In the genomic region with DNA sequence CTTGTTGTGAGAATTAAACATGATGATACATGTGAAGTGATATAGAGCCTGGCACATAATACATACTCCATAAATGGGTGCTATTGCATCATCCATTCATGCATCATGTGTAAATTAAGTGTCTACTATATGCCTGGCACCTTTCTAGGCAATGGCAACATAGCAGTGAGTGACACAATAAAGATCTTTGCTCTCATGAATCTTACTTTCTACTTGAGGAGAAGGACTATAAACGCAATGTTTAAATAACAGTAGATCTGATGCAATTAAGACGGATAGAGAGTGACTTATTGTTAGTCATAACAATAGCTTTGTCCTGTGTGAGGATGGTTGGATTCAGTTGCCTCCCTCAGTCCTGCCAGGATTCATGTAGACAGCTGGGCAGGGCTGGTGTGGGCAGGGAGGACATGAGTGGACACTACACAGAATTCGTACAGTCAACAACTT, we compare ENCODE assay signal across 21 cellular contexts.
DNase-seq lines count a peak whose midpoint lies in the region; ATAC-seq and TF ChIP-seq lines count a peak whose summit lies in the region.
"Had no signal": no experiment of that assay in that cellular context is flagged by ENCODE, and none has a peak within 500 bp of the region (broad histone marks: within the 10 kb centered on the region; RNA-seq: fewer than 3 reads in every experiment).

No MANE protein-coding gene starts in this region.

- POLR2A ChIA-PET in T-cell (lab: Charles Lee) = no interaction called here

- H3K36me3 ChIP-seq in skeletal muscle satellite cell (ENCODE audit: insufficient read depth, low read length) (no peaks in the 10 kb centered on the region), neural progenitor cell (no peaks in the 10 kb centered on the region)
- H3K36me3 ChIP-seq: colonic mucosa, gastroesophageal sphincter had no signal

- no peaks in the 10 kb centered on the region for H3K4me1 Mint-ChIP-seq in activated CD4-positive, alpha-beta T cell treated with anti-CD3 and anti-CD28 coated beads, Interleukin-2, amount 10 ng/mL, durations not matched to agents 24 days and 14 days
- peaks cover 15% of the 10 kb centered on the region for H3K4me1 Mint-ChIP-seq in neural progenitor cell
- H3K4me1 Mint-ChIP-seq in T-cell = no peaks in the 10 kb centered on the region

- peak overlapping the region; percentile 21 for H3K4me2 ChIP-seq in skeletal muscle satellite cell (ENCODE audit: low read length)
- no peak overlapping the region for H3K4me2 ChIP-seq in neural progenitor cell
- H3K4me2 ChIP-seq: KMS-11 had no signal

- ATAC-seq in SK-N-SH treated with all-trans-retinoic acid at 6 μM for 48 hours (peak; percentile 23; the same call in 2 of the 3 replicates), T-cell (replicated peaks in 1 of 4) (no peak)
- ATAC-seq: gastroesophageal sphincter had no signal

- H3K27ac ChIP-seq in neural progenitor cell = no peak overlapping the region
- H3K27ac ChIP-seq: colonic mucosa, gastroesophageal sphincter, KMS-11, skin epidermis had no signal

- no peaks in the 10 kb centered on the region for H3K36me3 Mint-ChIP-seq in activated CD4-positive, alpha-beta T cell treated with anti-CD3 and anti-CD28 coated beads, Interleukin-2, amount 10 ng/mL, durations not matched to agents 24 days and 14 days (ENCODE audit: low read depth)
- H3K36me3 Mint-ChIP-seq in neural progenitor cell (no peaks in the 10 kb centered on the region), T-cell (no peaks in the 10 kb centered on the region)

- H3K27me3 ChIP-seq in skeletal muscle satellite cell (ENCODE audit: control insufficient read depth, insufficient read depth, low read length) (no peaks in the 10 kb centered on the region), neural progenitor cell (no peaks in the 10 kb centered on the region)
- H3K27me3 ChIP-seq: colonic mucosa, gastroesophageal sphincter had no signal

- H2AFZ ChIP-seq in neural progenitor cell (replicated peaks) = no peak overlapping the region

- no peak overlapping the region for H3K4me3 ChIP-seq in skeletal muscle satellite cell (ENCODE audit: low read length)
- no peak overlapping the region for H3K4me3 ChIP-seq in neural progenitor cell
- H3K4me3 ChIP-seq: colonic mucosa, gastroesophageal sphincter, lung, skin epidermis had no signal

- no peak overlapping the region for H3K4me3 Mint-ChIP-seq in activated CD4-positive, alpha-beta T cell treated with anti-CD3 and anti-CD28 coated beads, Interleukin-2, amount 10 ng/mL, durations not matched to agents 24 days and 14 days
- H3K4me3 Mint-ChIP-seq in neural progenitor cell (no peak overlapping the region), T-cell (no peak overlapping the region)
- H3K4me3 Mint-ChIP-seq: T-helper 1 cell treated with Interleukin-12 subunit alpha and Interleukin-12 subunit beta and Interleukin-4 antibody, amounts not matched to agents 30 μg/mL and 1 μg/mL, for 36 hours had no signal

- no peak overlapping the region for H3K27ac Mint-ChIP-seq in activated CD4-positive, alpha-beta T cell treated with anti-CD3 and anti-CD28 coated beads, Interleukin-2, amount 10 ng/mL, durations not matched to agents 24 days and 14 days
- H3K27ac Mint-ChIP-seq in neural progenitor cell (no peak overlapping the region), T-cell (no peak overlapping the region)
- H3K27ac Mint-ChIP-seq: T-helper 1 cell treated with Interleukin-12 subunit alpha and Interleukin-12 subunit beta and Interleukin-4 antibody, amounts not matched to agents 30 μg/mL and 1 μg/mL, for 36 hours had no signal

- peaks cover 27% of the 10 kb centered on the region for H3K4me1 ChIP-seq in skeletal muscle satellite cell (ENCODE audit: control insufficient read depth, insufficient read depth, low read length)
- peaks cover 20% of the 10 kb centered on the region for H3K4me1 ChIP-seq in neural progenitor cell
- H3K4me1 ChIP-seq: colonic mucosa had no signal

- H4K20me1 ChIP-seq in neural progenitor cell (ENCODE audit: low read depth) = no peaks in the 10 kb centered on the region

- intact Hi-C loops in activated CD4-positive, alpha-beta T cell treated with anti-CD3 and anti-CD28 coated beads, Interleukin-2, amount 10 ng/mL, durations not matched to agents 24 days and 14 days (cut with micrococcal nuclease) = no loop called here

- no peaks in the 10 kb centered on the region for H3K9me3 Mint-ChIP-seq in activated CD4-positive, alpha-beta T cell treated with anti-CD3 and anti-CD28 coated beads, Interleukin-2, amount 10 ng/mL, durations not matched to agents 24 days and 14 days
- H3K9me3 Mint-ChIP-seq in neural progenitor cell (peaks cover 13% of the 10 kb centered on the region), T-cell (peaks cover 0 to 13% (median 4%) of the 10 kb centered on the region in 3 donors)
- H3K9me3 Mint-ChIP-seq: T-helper 1 cell treated with Interleukin-12 subunit alpha and Interleukin-12 subunit beta and Interleukin-4 antibody, amounts not matched to agents 30 μg/mL and 1 μg/mL, for 36 hours had no signal

- no peaks in the 10 kb centered on the region for H3K79me2 ChIP-seq in neural progenitor cell (ENCODE audit: low read depth)

- no peak for TF ChIP-seq CTCF in neural progenitor cell (IDR thresholded peaks at IDR 0.05)

- peak; percentile 13 for DNase-seq in activated CD4-positive, alpha-beta T cell treated with anti-CD3 and anti-CD28 coated beads, Interleukin-2, amount 10 ng/mL, durations not matched to agents 24 days and 14 days
- no peak for DNase-seq in activated CD4-positive, alpha-beta T cell treated with anti-CD3 and anti-CD28 coated beads, Interleukin-2, amount 50 U/mL, for 1 hour
- DNase-seq in fibroblast of gingiva (ENCODE audit: low read depth) = peak; percentile 64
- no peak for DNase-seq in neural progenitor cell (ENCODE audit: low spot score)
- DNase-seq in T-cell = no peak
- no peak for DNase-seq in AML-193 (lab: John Stamatoyannopoulos, UW)
- DNase-seq: 8988T; activated T-cell treated with anti-CD3 and anti-CD28 coated beads, Interleukin-2, amount 50 U/mL, for 48 hours; Calu3; colonic mucosa; H7; NCI-H1436; NCI-H510A treated with DMSO at 0.1 percent for 48 hours; stimulated activated naive CD4-positive, alpha-beta T cell treated with Interleukin-2 at 50 U/mL for 16 hours had no signal

- no peak overlapping the region for H3K9ac ChIP-seq in skeletal muscle satellite cell (ENCODE audit: low read depth, low read length)
- H3K9ac ChIP-seq in neural progenitor cell = no peak overlapping the region
- H3K9ac ChIP-seq: KMS-11 had no signal

- H3K9me3 ChIP-seq in skeletal muscle satellite cell (replicated peaks; ENCODE audit: low read length) (no peaks in the 10 kb centered on the region), neural progenitor cell (ENCODE audit: low read depth) (no peaks in the 10 kb centered on the region)
- H3K9me3 ChIP-seq: colonic mucosa had no signal

- H3K27me3 Mint-ChIP-seq in activated CD4-positive, alpha-beta T cell treated with anti-CD3 and anti-CD28 coated beads, Interleukin-2, amount 10 ng/mL, durations not matched to agents 24 days and 14 days = peaks cover 15% of the 10 kb centered on the region
- H3K27me3 Mint-ChIP-seq in neural progenitor cell (ENCODE audit: insufficient read depth, low read depth) (peaks cover 5% of the 10 kb centered on the region), T-cell (peaks cover 13 to 24% of the 10 kb centered on the region in 2 donors)

- peaks cover 8% of the 10 kb centered on the region for H3F3A ChIP-seq in neural progenitor cell (ENCODE audit: low read depth)

- CTCF ChIA-PET in T-cell (lab: Charles Lee) = interaction anchor here (0.6 to 1.9 kb wide), 4 partner anchors 48 to 308 kb away, joined by 3 to 5 read pairs (median 4); no protein-coding TSS in a partner anchor

TF ChIP-seq in SK-N-SH treated with all-trans-retinoic acid at 6 μM for 48 hours, 23 proteins besides CTCF, POLR2A, EP300 and RAD21 (continues in another document):
- TF ChIP-seq SNAI2 (CRISPR knock-in tag; IDR thresholded peaks at IDR 0.05) (no peak), BACH2 (CRISPR knock-in tag; IDR thresholded peaks at IDR 0.05; ENCODE audit: borderline replicate concordance) (no peak), ZNF565 (CRISPR knock-in tag; conservative IDR thresholded peaks at IDR 0.05; ENCODE audit: low read depth) (no peak), OSR1 (CRISPR knock-in tag; IDR thresholded peaks at IDR 0.05) (no peak), ZFP30 (CRISPR knock-in tag; IDR thresholded peaks at IDR 0.05) (no peak), ESRRG (CRISPR knock-in tag; IDR thresholded peaks at IDR 0.05) (no peak)
- TF ChIP-seq, protein P1, sequence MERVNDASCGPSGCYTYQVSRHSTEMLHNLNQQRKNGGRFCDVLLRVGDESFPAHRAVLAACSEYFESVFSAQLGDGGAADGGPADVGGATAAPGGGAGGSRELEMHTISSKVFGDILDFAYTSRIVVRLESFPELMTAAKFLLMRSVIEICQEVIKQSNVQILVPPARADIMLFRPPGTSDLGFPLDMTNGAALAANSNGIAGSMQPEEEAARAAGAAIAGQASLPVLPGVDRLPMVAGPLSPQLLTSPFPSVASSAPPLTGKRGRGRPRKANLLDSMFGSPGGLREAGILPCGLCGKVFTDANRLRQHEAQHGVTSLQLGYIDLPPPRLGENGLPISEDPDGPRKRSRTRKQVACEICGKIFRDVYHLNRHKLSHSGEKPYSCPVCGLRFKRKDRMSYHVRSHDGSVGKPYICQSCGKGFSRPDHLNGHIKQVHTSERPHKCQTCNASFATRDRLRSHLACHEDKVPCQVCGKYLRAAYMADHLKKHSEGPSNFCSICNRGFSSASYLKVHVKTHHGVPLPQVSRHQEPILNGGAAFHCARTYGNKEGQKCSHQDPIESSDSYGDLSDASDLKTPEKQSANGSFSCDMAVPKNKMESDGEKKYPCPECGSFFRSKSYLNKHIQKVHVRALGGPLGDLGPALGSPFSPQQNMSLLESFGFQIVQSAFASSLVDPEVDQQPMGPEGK (CRISPR knock-in tag; IDR thresholded peaks at IDR 0.05; ENCODE audit: borderline replicate concordance) = no peak
- TF ChIP-seq, protein P2, sequence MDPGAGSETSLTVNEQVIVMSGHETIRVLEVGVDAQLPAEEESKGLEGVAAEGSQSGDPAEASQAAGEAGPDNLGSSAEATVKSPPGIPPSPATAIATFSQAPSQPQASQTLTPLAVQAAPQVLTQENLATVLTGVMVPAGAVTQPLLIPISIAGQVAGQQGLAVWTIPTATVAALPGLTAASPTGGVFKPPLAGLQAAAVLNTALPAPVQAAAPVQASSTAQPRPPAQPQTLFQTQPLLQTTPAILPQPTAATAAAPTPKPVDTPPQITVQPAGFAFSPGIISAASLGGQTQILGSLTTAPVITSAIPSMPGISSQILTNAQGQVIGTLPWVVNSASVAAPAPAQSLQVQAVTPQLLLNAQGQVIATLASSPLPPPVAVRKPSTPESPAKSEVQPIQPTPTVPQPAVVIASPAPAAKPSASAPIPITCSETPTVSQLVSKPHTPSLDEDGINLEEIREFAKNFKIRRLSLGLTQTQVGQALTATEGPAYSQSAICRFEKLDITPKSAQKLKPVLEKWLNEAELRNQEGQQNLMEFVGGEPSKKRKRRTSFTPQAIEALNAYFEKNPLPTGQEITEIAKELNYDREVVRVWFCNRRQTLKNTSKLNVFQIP (CRISPR knock-in tag; IDR thresholded peaks at IDR 0.05; ENCODE audit: borderline replicate concordance, low read depth) = no peak

Comparison
In these comparisons a context has a peak if more than half of its experiments do, and no peak if none do; other contexts are left out.
1. DNase-seq: peak in activated CD4-positive, alpha-beta T cell treated with anti-CD3 and anti-CD28 coated beads, Interleukin-2, amount 10 ng/mL, durations not matched to agents 24 days and 14 days (single experiment) and fibroblast of gingiva (single experiment); none in activated CD4-positive, alpha-beta T cell treated with anti-CD3 and anti-CD28 coated beads, Interleukin-2, amount 50 U/mL, for 1 hour (single experiment), neural progenitor cell (single experiment), T-cell (0 of 34) and AML-193 (0 of 2).